Comparison of ENCODE assay signal across 1 cellular context in the genomic region with DNA sequence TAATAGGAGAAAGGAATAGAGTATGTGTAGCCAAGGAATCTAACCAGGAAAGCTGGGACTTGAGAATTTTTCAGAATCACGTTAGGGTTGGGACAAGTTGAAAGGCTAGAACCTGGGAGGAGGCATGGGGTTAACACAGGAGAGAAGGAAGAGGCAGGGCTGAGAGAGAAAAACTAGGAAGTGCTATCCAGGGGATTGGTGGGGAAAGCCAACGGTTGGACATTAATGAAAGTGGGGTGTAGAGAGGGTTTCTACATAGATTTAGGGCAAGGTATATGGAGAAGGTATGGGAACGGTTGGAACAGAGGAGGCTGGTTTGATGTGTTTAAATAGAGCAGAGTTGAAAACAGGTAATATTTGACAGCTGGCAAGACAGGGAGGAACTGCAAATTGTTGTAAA.
TF ChIP-seq lines count a peak whose summit lies in the region.

No MANE protein-coding gene starts in this region.

TF ChIP-seq in endothelial cell of umbilical vein, 7 proteins besides CTCF, POLR2A, EP300 and RAD21:
- TF ChIP-seq JUN (IDR thresholded peaks at IDR 0.05; ENCODE audit: borderline replicate concordance, insufficient read depth, insufficient read length, low read depth) (no peak), GATA2 (IDR thresholded peaks at IDR 0.05; ENCODE audit: insufficient read depth, insufficient read length, low read depth, low read length) (no peak), POLR2AphosphoS5 (IDR thresholded peaks at IDR 0.05; ENCODE audit: insufficient read depth, low read depth, low read length) (no peak), FOS (IDR thresholded peaks at IDR 0.05; ENCODE audit: borderline replicate concordance, insufficient read depth, low read length) (no peak), MYC (IDR thresholded peaks at IDR 0.05; ENCODE audit: low read depth, low read length) (no peak), EZH2 (IDR thresholded peaks at IDR 0.05; ENCODE audit: borderline replicate concordance, low read depth, low read length, severe bottlenecking) (no peak)
- TF ChIP-seq, protein P1, sequence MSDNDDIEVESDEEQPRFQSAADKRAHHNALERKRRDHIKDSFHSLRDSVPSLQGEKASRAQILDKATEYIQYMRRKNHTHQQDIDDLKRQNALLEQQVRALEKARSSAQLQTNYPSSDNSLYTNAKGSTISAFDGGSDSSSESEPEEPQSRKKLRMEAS (IDR thresholded peaks at IDR 0.05; ENCODE audit: insufficient read depth, insufficient read length) = no peak
